9 cellular contexts compared by ENCODE assay signal in genomic region chr15:86139828-86140227, GRCh38.
A peak's percentile ranks its signal among the peaks of the same experiment; 100 is the strongest.
DNase-seq lines count a peak whose midpoint lies in the region; ATAC-seq and TF ChIP-seq lines count a peak whose summit lies in the region.
"Had no signal": no experiment of that assay in that cellular context is flagged by ENCODE, and none has a peak within 500 bp of the region (broad histone marks: within the 10 kb centered on the region; RNA-seq: fewer than 3 reads in every experiment).

No MANE protein-coding gene starts in this region.

- 75 to 80% (median 79%) methylated on average over 9 of the region's 9 CpGs for whole genome bisulfite sequencing in psoas muscle, 3 donors

- no peak overlapping the region for H3K27ac ChIP-seq in psoas muscle
- no peak overlapping the region for H3K27ac ChIP-seq in CD4-positive, alpha-beta memory T cell (ENCODE audit: low read depth, low read length)

- POLR2A ChIA-PET in HEK293T (lab: Yijun Ruan, JAX): no interaction called here
- POLR2A ChIA-PET in WTC11 (lab: Charles Lee): no interaction called here
- POLR2A ChIA-PET in CD4-positive, alpha-beta memory T cell (lab: Charles Lee; ENCODE audit: partially characterized antibody): no interaction called here

- no peaks in the 10 kb centered on the region for H3K4me1 Mint-ChIP-seq in WTC11
- no peaks in the 10 kb centered on the region for H3K4me1 Mint-ChIP-seq in CD4-positive, alpha-beta memory T cell
- H3K4me1 Mint-ChIP-seq: nephron had no signal

- intact Hi-C loops in psoas muscle (cut with DNase I): no loop called here
- intact Hi-C loops in CD4-positive, alpha-beta memory T cell (cut with micrococcal nuclease): no loop called here

- TF ChIP-seq CTCF in GM12864 (IDR thresholded peaks at IDR 0.05; ENCODE audit: low read depth, low read length, missing control alignments) (peak; percentile 71), WTC11 (IDR thresholded peaks at IDR 0.05) (peak; percentile 84), psoas muscle (IDR thresholded peaks at IDR 0.05) (peak; percentile 11)

- H3K27me3 Mint-ChIP-seq in WTC11 (ENCODE audit: low read depth): no peaks in the 10 kb centered on the region
- H3K27me3 Mint-ChIP-seq in CD4-positive, alpha-beta memory T cell: peaks cover 3 to 10% of the 10 kb centered on the region in 2 donors

- no peaks in the 10 kb centered on the region for H3K27me3 ChIP-seq in psoas muscle (ENCODE audit: insufficient read depth in 3 of 3, low read length in 2 of 3)
- no peaks in the 10 kb centered on the region for H3K27me3 ChIP-seq in CD4-positive, alpha-beta memory T cell (ENCODE audit: insufficient read depth, low read length)

- DNase-seq in GM12864 (ENCODE audit: low read depth): no peak
- peak; percentile 67 for DNase-seq in HEK293T (ENCODE audit: extremely low spot score)
- DNase-seq in WTC11 (ENCODE audit: low spot score): peak; percentile 81
- DNase-seq in psoas muscle: no peak
- DNase-seq in NCI-H2171 treated with DMSO at 0.1 percent for 48 hours (lab: John Stamatoyannopoulos, UW): no peak
- no peak for DNase-seq in CD4-positive, alpha-beta memory T cell
- DNase-seq: Kasumi-1 had no signal

- CTCF ChIA-PET in HEK293T (lab: Yijun Ruan, JAX): no interaction called here
- CTCF ChIA-PET in WTC11 (lab: Charles Lee): no interaction called here
- CTCF ChIA-PET in CD4-positive, alpha-beta memory T cell (lab: Charles Lee; ENCODE audit: partially characterized antibody): no interaction called here

- peaks cover 3% of the 10 kb centered on the region; the same call in 1 of the 2 replicates for H3K36me3 Mint-ChIP-seq in WTC11
- H3K36me3 Mint-ChIP-seq in CD4-positive, alpha-beta memory T cell: no peaks in the 10 kb centered on the region

- no peak overlapping the region for H3K4me3 Mint-ChIP-seq in WTC11
- no peak overlapping the region for H3K4me3 Mint-ChIP-seq in CD4-positive, alpha-beta memory T cell
- H3K4me3 Mint-ChIP-seq: nephron had no signal

- peak; percentile 99 for ATAC-seq in WTC11
- ATAC-seq in psoas muscle: no peak
- ATAC-seq in GM21528 (IDR thresholded peaks at IDR 0.05; ENCODE audit: low FRiP score, unreplicated experiment): no peak

- H3K4me1 ChIP-seq in psoas muscle: peaks cover 28% of the 10 kb centered on the region
- no peaks in the 10 kb centered on the region for H3K4me1 ChIP-seq in CD4-positive, alpha-beta memory T cell (ENCODE audit: insufficient read depth, low read length)

- no peaks in the 10 kb centered on the region for H3K9me3 ChIP-seq in psoas muscle
- H3K9me3 ChIP-seq in CD4-positive, alpha-beta memory T cell (ENCODE audit: control insufficient read depth in 1 of 2, low read length in 2 of 2): no peaks in the 10 kb centered on the region

- peaks cover 21% of the 10 kb centered on the region for H3K9me3 Mint-ChIP-seq in WTC11
- peaks cover 2 to 8% (median 4%) of the 10 kb centered on the region in 8 donors for H3K9me3 Mint-ChIP-seq in CD4-positive, alpha-beta memory T cell

- H3K4me3 ChIP-seq in GM12864 (ENCODE audit: low read depth, low read length): no peak overlapping the region
- H3K4me3 ChIP-seq in psoas muscle: no peak overlapping the region
- no peak overlapping the region for H3K4me3 ChIP-seq in CD4-positive, alpha-beta memory T cell (ENCODE audit: low read length in 2 of 2)

- peaks cover 0 to 14% of the 10 kb centered on the region in 2 donors for H3K36me3 ChIP-seq in psoas muscle (ENCODE audit: insufficient read depth in 1 of 2, low read depth in 1 of 2)
- no peaks in the 10 kb centered on the region for H3K36me3 ChIP-seq in CD4-positive, alpha-beta memory T cell (ENCODE audit: insufficient read depth, low read length)

- no peak overlapping the region for H3K27ac Mint-ChIP-seq in WTC11
- H3K27ac Mint-ChIP-seq in CD4-positive, alpha-beta memory T cell: no peak overlapping the region
- H3K27ac Mint-ChIP-seq: nephron had no signal

TF ChIP-seq in HEK293T, 16 proteins besides CTCF, POLR2A, EP300 and RAD21:
- TF ChIP-seq SP1 (IDR thresholded peaks at IDR 0.05): no peak
- TF ChIP-seq CTBP1 (IDR thresholded peaks at IDR 0.05; ENCODE audit: borderline replicate concordance): no peak
- TF ChIP-seq FOXM1 (IDR thresholded peaks at IDR 0.05; ENCODE audit: borderline replicate concordance): no peak
- no peak for TF ChIP-seq HDGF (IDR thresholded peaks at IDR 0.05; ENCODE audit: borderline replicate concordance)

TF ChIP-seq in WTC11, 78 proteins besides CTCF, POLR2A, EP300 and RAD21:
- TF ChIP-seq TEAD1 (CRISPR knock-in tag; IDR thresholded peaks at IDR 0.05) (no peak), MXD4 (CRISPR knock-in tag; IDR thresholded peaks at IDR 0.05; ENCODE audit: borderline replicate concordance) (no peak), HMGA2 (CRISPR knock-in tag; IDR thresholded peaks at IDR 0.05) (no peak), ESRRA (CRISPR knock-in tag; IDR thresholded peaks at IDR 0.05; ENCODE audit: borderline replicate concordance) (no peak), CBFB (CRISPR knock-in tag; IDR thresholded peaks at IDR 0.05; ENCODE audit: low read depth) (no peak), E2F1 (CRISPR knock-in tag; IDR thresholded peaks at IDR 0.05) (no peak), ERG (CRISPR knock-in tag; IDR thresholded peaks at IDR 0.05) (no peak), GRHL2 (CRISPR knock-in tag; IDR thresholded peaks at IDR 0.05; ENCODE audit: insufficient replicate concordance, severe bottlenecking) (no peak), ZNF532 (CRISPR knock-in tag; IDR thresholded peaks at IDR 0.05; ENCODE audit: borderline replicate concordance) (no peak), ZSCAN18 (CRISPR knock-in tag; IDR thresholded peaks at IDR 0.05) (no peak), KAT7 (CRISPR knock-in tag; IDR thresholded peaks at IDR 0.05; ENCODE audit: borderline replicate concordance) (no peak)
TF ChIP-seq in WTC11: peak in this region for 0.

Comparison
In these comparisons a context has a peak if more than half of its experiments do, and no peak if none do; other contexts are left out.
1. DNase-seq: peak in HEK293T (single experiment) and WTC11 (single experiment); none in GM12864 (single experiment), psoas muscle (0 of 2), NCI-H2171 treated with DMSO at 0.1 percent for 48 hours (single experiment) and CD4-positive, alpha-beta memory T cell (0 of 5).
2. CTCF ChIP-seq: peak in every context shown above with its lines; median percentile 84 in WTC11; 71 in GM12864; 11 in psoas muscle.